Comparison of ENCODE assay signal across 1 cellular context in the genomic region with DNA sequence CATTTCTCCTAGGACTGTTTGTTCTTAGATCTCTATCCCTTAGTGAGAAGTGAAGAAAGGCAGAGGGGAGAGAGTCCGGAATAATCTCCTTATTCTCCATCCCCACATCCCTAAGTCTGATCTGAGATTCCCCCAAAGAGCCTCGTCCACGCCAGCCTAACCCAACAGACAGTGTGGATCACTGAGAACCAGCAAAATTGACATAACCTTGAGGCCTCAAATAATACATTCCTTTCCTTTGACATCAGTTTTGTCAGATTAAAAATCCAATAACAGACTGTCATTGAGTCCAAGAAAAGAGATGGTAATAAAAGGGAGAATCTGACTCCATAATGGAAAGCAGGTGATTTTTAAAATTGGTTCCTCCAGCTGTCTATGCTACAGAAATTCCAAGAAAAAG.
A peak's percentile ranks its signal among the peaks of the same experiment; 100 is the strongest.
TF ChIP-seq lines count a peak whose summit lies in the region.

No MANE protein-coding gene starts in this region.

TF ChIP-seq in liver, 16 proteins besides CTCF, POLR2A, EP300 and RAD21 (continued from another document):
- TF ChIP-seq NR2F2 (IDR thresholded peaks at IDR 0.05) (no peak), RXRA (IDR thresholded peaks at IDR 0.05) (no peak), EGR1 (IDR thresholded peaks at IDR 0.05; ENCODE audit: low read depth in 2 of 2) (no peak), GABPA (IDR thresholded peaks at IDR 0.05 in 1 of 2, conservative IDR thresholded peaks at IDR 0.05 in 1 of 2) (no peak), HNF4A (conservative IDR thresholded peaks at IDR 0.05) (peak in 1 of 2 donors; percentile 15)
